1 cellular context compared by ENCODE assay signal in genomic region chr20:56998438-56998837, GRCh38.
TF ChIP-seq lines count a peak whose summit lies in the region.

No MANE protein-coding gene starts in this region.

TF ChIP-seq in K562, 482 proteins besides CTCF, POLR2A, EP300 and RAD21 (continued from another document):
- TF ChIP-seq CBX3 (IDR thresholded peaks at IDR 0.05; ENCODE audit: borderline replicate concordance in 1 of 2, low read length in 2 of 2) (peak in 1 of 2 experiments; percentile 78; a peak in 1 of 3 replicates), HNRNPH1 (optimal IDR thresholded peaks at IDR 0.05; ENCODE audit: low read depth, low read length) (no peak), USF2 (CRISPR knock-in tag; IDR thresholded peaks at IDR 0.05) (peak; percentile 29; the same call in 1 of the 2 replicates), TRIM28 (IDR thresholded peaks at IDR 0.05) (peak; percentile 34; the same call in 1 of the 2 replicates), PHB (CRISPR knock-in tag; IDR thresholded peaks at IDR 0.05) (no peak), RAD51 (IDR thresholded peaks at IDR 0.05; ENCODE audit: borderline replicate concordance, low read depth) (0 out of 2 replicates have a peak, but pooled peaks have one; percentile 13), EZH2 (IDR thresholded peaks at IDR 0.05; ENCODE audit: borderline replicate concordance, low read depth, low read length) (no peak), ZNF263 (CRISPR knock-in tag; IDR thresholded peaks at IDR 0.05; ENCODE audit: borderline replicate concordance) (no peak), CHD2 (IDR thresholded peaks at IDR 0.05; ENCODE audit: low read depth, low read length) (no peak)
- TF ChIP-seq, protein P1, sequence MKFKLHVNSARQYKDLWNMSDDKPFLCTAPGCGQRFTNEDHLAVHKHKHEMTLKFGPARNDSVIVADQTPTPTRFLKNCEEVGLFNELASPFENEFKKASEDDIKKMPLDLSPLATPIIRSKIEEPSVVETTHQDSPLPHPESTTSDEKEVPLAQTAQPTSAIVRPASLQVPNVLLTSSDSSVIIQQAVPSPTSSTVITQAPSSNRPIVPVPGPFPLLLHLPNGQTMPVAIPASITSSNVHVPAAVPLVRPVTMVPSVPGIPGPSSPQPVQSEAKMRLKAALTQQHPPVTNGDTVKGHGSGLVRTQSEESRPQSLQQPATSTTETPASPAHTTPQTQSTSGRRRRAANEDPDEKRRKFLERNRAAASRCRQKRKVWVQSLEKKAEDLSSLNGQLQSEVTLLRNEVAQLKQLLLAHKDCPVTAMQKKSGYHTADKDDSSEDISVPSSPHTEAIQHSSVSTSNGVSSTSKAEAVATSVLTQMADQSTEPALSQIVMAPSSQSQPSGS (CRISPR knock-in tag; IDR thresholded peaks at IDR 0.05), result no peak
